12 cellular contexts compared by ENCODE assay signal in genomic region chr6:28303570-28303969, GRCh38. TPM values are rescaled to one million over a fixed set of nuclear protein-coding genes. Genes with fewer than 3 reads are reported as not detected.
DNase-seq lines count a peak whose midpoint lies in the region; ATAC-seq, FAIRE-seq and TF ChIP-seq lines count a peak whose summit lies in the region.
"Had no signal": no experiment of that assay in that cellular context is flagged by ENCODE, and none has a peak within 500 bp of the region (broad histone marks: within the 10 kb centered on the region; RNA-seq: fewer than 3 reads in every experiment).

No MANE protein-coding gene starts in this region.

- H3K4me1 ChIP-seq in testis, result no peaks in the 10 kb centered on the region

- peaks cover 8% of the 10 kb centered on the region for H3K9me3 Mint-ChIP-seq in MCF 10A (ENCODE audit: unreplicated experiment)

- WGBS in testis, 2 donors, result 85 to 91% methylated on average over 3 of the region's 3 CpGs

- H3K27ac Mint-ChIP-seq in T-helper 17 cell, result peak overlapping the region; percentile 27
- no peak overlapping the region for H3K27ac Mint-ChIP-seq in MCF 10A (ENCODE audit: low read depth, unreplicated experiment)

- H3K36me3 Mint-ChIP-seq in T-helper 17 cell (ENCODE audit: low read depth) (peaks cover 4% of the 10 kb centered on the region), MCF 10A (ENCODE audit: insufficient read depth, unreplicated experiment) (no peaks in the 10 kb centered on the region)

- POLR2A ChIA-PET in MCF 10A (lab: Yijun Ruan, JAX), result no interaction called here

- TF ChIP-seq CTCF in MCF 10A (IDR thresholded peaks at IDR 0.05; ENCODE audit: unreplicated experiment), result no peak
- TF ChIP-seq CTCF in testis (IDR thresholded peaks at IDR 0.05), result no peak

- no peak for TF ChIP-seq POLR2A in testis (IDR thresholded peaks at IDR 0.05)

- BruUV-seq in MCF 10A (replicated peaks; lab: Mats Ljungman, UMichigan), result no TSS peak

- no peak overlapping the region for H3K27ac ChIP-seq in testis

- H3K4me3 Mint-ChIP-seq in T-helper 17 cell, result peak overlapping the region; percentile 37
- H3K4me3 Mint-ChIP-seq in MCF 10A (ENCODE audit: unreplicated experiment), result no peak overlapping the region

- no peaks in the 10 kb centered on the region for H3K27me3 ChIP-seq in testis

- H3K27me3 Mint-ChIP-seq in T-helper 17 cell (peaks cover 8% of the 10 kb centered on the region), MCF 10A (ENCODE audit: insufficient read depth, unreplicated experiment) (no peaks in the 10 kb centered on the region)

- CTCF ChIA-PET in MCF 10A (lab: Yijun Ruan, JAX), result no interaction called here

- peaks cover 11% of the 10 kb centered on the region for H3K4me1 Mint-ChIP-seq in T-helper 17 cell
- no peaks in the 10 kb centered on the region for H3K4me1 Mint-ChIP-seq in MCF 10A (ENCODE audit: insufficient read depth, unreplicated experiment)

- no peaks in the 10 kb centered on the region for H3K36me3 ChIP-seq in testis (ENCODE audit: low read depth, missing control alignments)

- DNase-seq in GM18507 (ENCODE audit: extremely low spot score, insufficient read length, low read depth) (peak; percentile 37), T-helper 17 cell (no peak), MCF 10A (ENCODE audit: unreplicated experiment) (no peak), testis (no peak)
- DNase-seq: islet precursor cell; naive thymus-derived CD4-positive, alpha-beta T cell; NCI-H1417 treated with DMSO at 0.1 percent for 48 hours had no signal

- H3K9me3 ChIP-seq in T-helper 17 cell (ENCODE audit: control insufficient read depth, low read length, poor library complexity, severe bottlenecking) (no peaks in the 10 kb centered on the region), testis (no peaks in the 10 kb centered on the region)

- ATAC-seq in GM19328 (IDR thresholded peaks at IDR 0.05; ENCODE audit: unreplicated experiment), result peak; percentile 79
- ATAC-seq in HG02885 (IDR thresholded peaks at IDR 0.05; ENCODE audit: poor library complexity, unreplicated experiment), result peak; percentile 68
- no peak for ATAC-seq in T-helper 17 cell
- no peak for ATAC-seq in HG02884 (IDR thresholded peaks at IDR 0.05; ENCODE audit: unreplicated experiment)
- ATAC-seq: naive thymus-derived CD4-positive, alpha-beta T cell had no signal

- FAIRE-seq in GM18507 (lab: Jason Lieb, UNC), result peak; percentile 91
- FAIRE-seq: HTR-8/SVneo had no signal

- intact Hi-C loops in MCF 10A (cut with micrococcal nuclease) (no loop called here), testis (cut with DNase I; ENCODE audit: low total_unique reads) (no loop called here)

- H3K4me3 ChIP-seq in testis, result no peak overlapping the region
- H3K4me3 ChIP-seq: skin epidermis had no signal

RNA-seq across cellular contexts. Expression of gene PGBD1, which starts 22.2 kb away (rescaled TPM):
- 1 to 10 TPM; 1.1 to 1.3 TPM for total RNA-seq in T-helper 17 cell
- total RNA-seq in MCF 10A (2022), result 2.5 and 2.9 TPM in 2 replicates
- 1 to 10 TPM; 6.1 to 6.9 TPM for total RNA-seq in testis
- polyA plus RNA-seq in testis (ENCODE audit: insufficient read depth, low read depth, low replicate concordance), result 4.8 TPM

RNA-seq across cellular contexts. Expression of gene ZSCAN31, which starts 32.4 kb away (rescaled TPM):
- total RNA-seq in T-helper 17 cell (under 1 TPM; 0.77 to 0.86 TPM), MCF 10A (2022) (5.0 and 6.7 TPM in 2 replicates), testis (10 to 100 TPM; 21.4 to 29.0 TPM)
- polyA plus RNA-seq in testis (ENCODE audit: insufficient read depth, low read depth, low replicate concordance), result 51.3 TPM

RNA-seq across cellular contexts. Expression of gene ZSCAN26, which starts 36.6 kb away (rescaled TPM):
- total RNA-seq in T-helper 17 cell (10 to 100 TPM in 1 of 2 donors, 1 to 10 TPM in 1; 7.3 to 14.9 TPM), MCF 10A (2022) (11.3 and 13.1 TPM in 2 replicates), testis (10 to 100 TPM; 16.4 to 26.1 TPM)
- polyA plus RNA-seq in testis (ENCODE audit: insufficient read depth, low read depth, low replicate concordance), result 11.4 TPM

RNA-seq across cellular contexts. Expression of gene NKAPL, which starts 44.5 kb away (rescaled TPM):
- not detected for total RNA-seq in T-helper 17 cell
- not detected in 2 replicates for total RNA-seq in MCF 10A (2022)
- 10 to 100 TPM; 19.1 to 30.1 TPM for total RNA-seq in testis
- 27.2 TPM for polyA plus RNA-seq in testis (ENCODE audit: insufficient read depth, low read depth, low replicate concordance)

RNA-seq across cellular contexts. Expression of gene ZKSCAN3, which starts 46.2 kb away (rescaled TPM):
- total RNA-seq in T-helper 17 cell (1 to 10 TPM; 2.0 to 3.9 TPM), MCF 10A (2022) (2.7 and 3.7 TPM in 2 replicates), testis (1 to 10 TPM; 8.1 to 8.3 TPM)
- polyA plus RNA-seq in testis (ENCODE audit: insufficient read depth, low read depth, low replicate concordance), result 5.4 TPM

Comparison
In these comparisons a context has a peak if more than half of its experiments do, and no peak if none do; other contexts are left out.
1. ATAC-seq: peak in GM19328 (single experiment) and HG02885 (single experiment); none in T-helper 17 cell (single experiment) and HG02884 (single experiment).